Comparison of ENCODE assay signal across 15 cellular contexts in genomic region chr10:124566222-124566888, GRCh38.
"Had no signal": no experiment of that assay in that cellular context is flagged by ENCODE, and none has a peak within 500 bp of the region (broad histone marks: within the 10 kb centered on the region; RNA-seq: fewer than 3 reads in every experiment).

No MANE protein-coding gene starts in this region.

- ATAC-seq: naive thymus-derived CD8-positive, alpha-beta T cell had no signal

- H3K4me3 ChIP-seq: gastroesophageal sphincter, lung, tibial artery, vagina had no signal

- H3K27me3 ChIP-seq: gastroesophageal sphincter, tibial artery, vagina had no signal

- H3K4me3 Mint-ChIP-seq: brain; naive thymus-derived CD8-positive, alpha-beta T cell had no signal

- H3K36me3 ChIP-seq: gastroesophageal sphincter, tibial artery, vagina had no signal

- H3K9me3 ChIP-seq: gastroesophageal sphincter, tibial artery, vagina had no signal

- H3K27ac ChIP-seq: epithelial cell of prostate, gastroesophageal sphincter, tibial artery, vagina had no signal

- H3K27ac Mint-ChIP-seq: brain; naive thymus-derived CD8-positive, alpha-beta T cell had no signal

- H3K27me3 Mint-ChIP-seq: naive thymus-derived CD8-positive, alpha-beta T cell had no signal

- DNase-seq: activated CD4-positive, alpha-beta T cell treated with anti-CD3 and anti-CD28 coated beads, Interleukin-2, amount 50 U/mL, for 1 hour; activated naive CD4-positive, alpha-beta T cell treated with anti-CD3 and anti-CD28 coated beads, Interleukin-2, amount 50 U/mL, for 16 hours; activated T-cell treated with anti-CD3 and anti-CD28 coated beads, Interleukin-2, amount 50 U/mL, for 1 hour; effector memory CD4-positive, alpha-beta T cell; kidney glomerular epithelial cell; nucleus accumbens; stimulated activated CD4-positive, alpha-beta T cell treated with anti-CD3 and anti-CD28 coated beads, Interleukin-4, amount 100 ng/mL, for 4 hours; T-helper 2 cell had no signal
